In genomic region chr5:139273572-139274264, GRCh38 we compare ENCODE assay signal across 8 cellular contexts. TPM values are rescaled to one million over a fixed set of nuclear protein-coding genes. Genes with fewer than 3 reads are reported as not detected.
DNase-seq lines count a peak whose midpoint lies in the region; ATAC-seq and TF ChIP-seq lines count a peak whose summit lies in the region.

No MANE protein-coding gene starts in this region.

- POLR2A ChIA-PET in naive thymus-derived CD8-positive, alpha-beta T cell (lab: Charles Lee) = interaction anchor here (0.7 to 6.9 kb wide), 9 partner anchors 12 to 1374 kb away, joined by 3 to 88 read pairs (median 4); partner anchors contain the start of genes HSPA9, IK, MATR3 and PAIP2

- peak; percentile 55 for ATAC-seq in GM21367 (IDR thresholded peaks at IDR 0.05; ENCODE audit: unreplicated experiment)
- ATAC-seq in activated T-cell treated with anti-CD3 and anti-CD28 coated beads, Interleukin-2, amount 50 U/mL, for 72 hours (replicated peaks in 1 of 2) = peak; percentile 93 to 95
- ATAC-seq in naive thymus-derived CD8-positive, alpha-beta T cell = peak; percentile 82 to 88
- peak; percentile 92 to 97 for ATAC-seq in stimulated activated naive B cell treated with anti-CD40 and anti-IgM and Interleukin-4, amounts not matched to agents 10 μg/mL and 1 μg/mL and 100 μg/mL, for 72 hours (replicated peaks)

- peaks cover 78% of the 10 kb centered on the region for H3K4me1 Mint-ChIP-seq in activated T-cell treated with anti-CD3 and anti-CD28 coated beads, Interleukin-2, amount 50 U/mL, for 72 hours (ENCODE audit: low read depth)
- peaks cover 32 to 57% (median 56%) of the 10 kb centered on the region in 4 donors for H3K4me1 Mint-ChIP-seq in naive thymus-derived CD8-positive, alpha-beta T cell
- peaks cover 31 to 74% of the 10 kb centered on the region in 2 donors for H3K4me1 Mint-ChIP-seq in stimulated activated naive B cell treated with anti-CD40 and anti-IgM and Interleukin-4, amounts not matched to agents 10 μg/mL and 1 μg/mL and 100 μg/mL, for 72 hours

- peak; percentile 49 for DNase-seq in DMS153 treated with DMSO at 0.1 percent for 48 hours (lab: John Stamatoyannopoulos, UW; ENCODE audit: unreplicated experiment)
- DNase-seq in HT1080 (ENCODE audit: low read depth) = peak; percentile 95
- DNase-seq in activated T-cell treated with anti-CD3 and anti-CD28 coated beads, Interleukin-2, amount 50 U/mL, for 72 hours = peak; percentile 92 to 96
- DNase-seq in fibroblast of gingiva (ENCODE audit: low read depth) = peak; percentile 87
- DNase-seq in naive thymus-derived CD8-positive, alpha-beta T cell = peak; percentile 66 to 93 (median 83)
- peak; percentile 89 for DNase-seq in stimulated activated naive B cell treated with anti-CD40 and anti-IgM and Interleukin-4, amounts not matched to agents 10 μg/mL and 1 μg/mL and 100 μg/mL, for 72 hours

- no peaks in the 10 kb centered on the region for H3K27me3 Mint-ChIP-seq in activated T-cell treated with anti-CD3 and anti-CD28 coated beads, Interleukin-2, amount 50 U/mL, for 72 hours (ENCODE audit: low read depth)
- H3K27me3 Mint-ChIP-seq in naive thymus-derived CD8-positive, alpha-beta T cell = no peaks in the 10 kb centered on the region
- no peaks in the 10 kb centered on the region for H3K27me3 Mint-ChIP-seq in stimulated activated naive B cell treated with anti-CD40 and anti-IgM and Interleukin-4, amounts not matched to agents 10 μg/mL and 1 μg/mL and 100 μg/mL, for 72 hours

- no peaks in the 10 kb centered on the region for H3K9me3 Mint-ChIP-seq in activated T-cell treated with anti-CD3 and anti-CD28 coated beads, Interleukin-2, amount 50 U/mL, for 72 hours
- H3K9me3 Mint-ChIP-seq in naive thymus-derived CD8-positive, alpha-beta T cell = no peaks in the 10 kb centered on the region
- no peaks in the 10 kb centered on the region for H3K9me3 Mint-ChIP-seq in stimulated activated naive B cell treated with anti-CD40 and anti-IgM and Interleukin-4, amounts not matched to agents 10 μg/mL and 1 μg/mL and 100 μg/mL, for 72 hours

- H3K36me3 Mint-ChIP-seq in activated T-cell treated with anti-CD3 and anti-CD28 coated beads, Interleukin-2, amount 50 U/mL, for 72 hours (ENCODE audit: insufficient read depth in 2 of 2) = peaks cover 3 to 6% of the 10 kb centered on the region in 2 donors
- H3K36me3 Mint-ChIP-seq in naive thymus-derived CD8-positive, alpha-beta T cell = peaks cover 0 to 24% (median 0%) of the 10 kb centered on the region in 3 donors
- H3K36me3 Mint-ChIP-seq in stimulated activated naive B cell treated with anti-CD40 and anti-IgM and Interleukin-4, amounts not matched to agents 10 μg/mL and 1 μg/mL and 100 μg/mL, for 72 hours = peaks cover 20 to 27% of the 10 kb centered on the region in 2 donors

- peak overlapping the region; percentile 70 for H3K27ac Mint-ChIP-seq in activated T-cell treated with anti-CD3 and anti-CD28 coated beads, Interleukin-2, amount 50 U/mL, for 72 hours
- H3K27ac Mint-ChIP-seq in naive thymus-derived CD8-positive, alpha-beta T cell = peak overlapping the region; percentile 72 to 95 (median 90)
- peak overlapping the region; percentile 96 for H3K27ac Mint-ChIP-seq in stimulated activated naive B cell treated with anti-CD40 and anti-IgM and Interleukin-4, amounts not matched to agents 10 μg/mL and 1 μg/mL and 100 μg/mL, for 72 hours

- peak overlapping the region; percentile 92 to 95 for H3K4me3 Mint-ChIP-seq in activated T-cell treated with anti-CD3 and anti-CD28 coated beads, Interleukin-2, amount 50 U/mL, for 72 hours
- peak overlapping the region; percentile 80 to 94 (median 88) for H3K4me3 Mint-ChIP-seq in naive thymus-derived CD8-positive, alpha-beta T cell
- peak overlapping the region; percentile 93 to 95 for H3K4me3 Mint-ChIP-seq in stimulated activated naive B cell treated with anti-CD40 and anti-IgM and Interleukin-4, amounts not matched to agents 10 μg/mL and 1 μg/mL and 100 μg/mL, for 72 hours

TF ChIP-seq in PFSK-1, 5 proteins besides CTCF, POLR2A, EP300 and RAD21:
- TF ChIP-seq SIN3A (IDR thresholded peaks at IDR 0.05; ENCODE audit: borderline replicate concordance, insufficient read depth, low read length) (0 out of 2 replicates have a peak, but pooled peaks have one; percentile 18), FOXP2 (optimal IDR thresholded peaks at IDR 0.05; ENCODE audit: borderline replicate concordance, extremely low read depth, extremely low read length, insufficient read depth) (peak; percentile 65), REST (IDR thresholded peaks at IDR 0.05; ENCODE audit: insufficient read depth in 1 of 2, low read depth in 2 of 2, low read length in 2 of 2) (peak; percentile 55 to 68; a peak in 3 of 4 replicates), POLR2AphosphoS5 (IDR thresholded peaks at IDR 0.05; ENCODE audit: low read depth, low read length) (peak; percentile 98), TAF1 (IDR thresholded peaks at IDR 0.05; ENCODE audit: borderline replicate concordance, insufficient read depth, low read length) (peak; percentile 99)

RNA-seq across cellular contexts. Expression of gene MATR3, which starts 19.8 kb away (rescaled TPM):
- 124 and 175 TPM in 2 replicates for total RNA-seq in HT1080 (2014; rRNA removed; shearing (Covaris generic))
- polyA plus RNA-seq in HT1080 (2015; cell fraction: cytosol; rRNA removed) = 140 and 186 TPM in 2 replicates
- polyA plus RNA-seq in HT1080 (2015; cell fraction: nucleus; rRNA removed) = 487 and 549 TPM in 2 replicates
- 67.3 TPM for polyA plus RNA-seq in PFSK-1 (2012; ENCODE audit: insufficient read length, low read depth)
- 100 to 1,000 TPM; 124 to 164 TPM for total RNA-seq in activated T-cell treated with anti-CD3 and anti-CD28 coated beads, Interleukin-2, amount 50 U/mL, for 72 hours
- total RNA-seq in naive thymus-derived CD8-positive, alpha-beta T cell = 100 to 1,000 TPM; 259 to 272 TPM
- polyA plus RNA-seq in naive thymus-derived CD8-positive, alpha-beta T cell = 100 to 1,000 TPM; 323 to 351 (median 327) TPM

Comparison
In these comparisons a context has a peak if more than half of its experiments do, and no peak if none do; other contexts are left out.
1. Peak in every context shown above with its lines: DNase-seq and ATAC-seq.